ENCODE assay signal across 17 cellular contexts in the genomic region with DNA sequence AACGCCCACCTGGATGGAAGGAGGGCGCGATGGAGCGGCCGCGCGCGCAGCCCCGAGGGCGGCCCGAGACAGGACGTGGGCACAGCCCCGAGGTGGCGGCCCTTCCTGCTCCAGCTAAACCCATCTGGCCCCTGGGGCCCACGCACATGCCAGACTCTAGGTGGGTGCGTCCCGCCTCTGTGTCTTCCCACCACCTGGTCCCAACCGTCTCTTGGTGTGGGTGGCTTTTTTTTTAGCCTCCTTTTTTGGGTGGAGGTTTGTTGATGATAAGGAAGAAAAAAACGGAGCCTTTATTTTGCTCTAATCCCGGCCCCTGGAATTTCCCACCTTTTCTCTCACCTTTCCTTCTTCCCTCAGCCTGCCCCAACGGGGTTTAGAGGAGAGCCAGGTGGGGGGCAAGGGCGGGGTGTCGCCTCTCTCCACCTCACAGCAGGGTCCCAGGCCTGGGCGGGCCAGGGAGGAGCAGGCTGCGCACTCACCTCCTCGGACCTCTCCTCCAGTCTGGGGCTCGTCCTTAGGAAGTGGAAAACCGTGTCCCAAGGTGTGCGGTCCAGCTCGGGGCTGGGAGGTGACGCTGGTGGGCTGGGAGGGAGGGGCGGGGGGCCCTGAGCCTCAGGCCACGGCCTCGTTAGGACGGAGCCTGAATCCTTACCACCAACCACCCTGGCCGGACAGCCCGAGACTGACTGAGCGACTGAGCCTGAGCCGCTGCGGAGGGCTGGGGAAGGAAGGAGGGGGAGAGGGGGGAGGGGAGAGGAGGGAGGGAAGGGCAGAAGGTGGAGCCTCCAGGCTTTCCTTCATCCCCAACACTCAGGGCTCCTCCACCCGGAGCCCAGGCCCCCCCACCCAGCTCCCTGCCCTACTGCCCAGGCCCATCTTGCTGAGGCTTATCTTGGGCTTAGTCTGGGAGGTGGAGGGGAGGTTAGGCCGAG. TPM values are rescaled to one million over a fixed set of nuclear protein-coding genes. Genes with fewer than 3 reads are reported as not detected.
DNase-seq lines count a peak whose midpoint lies in the region; ATAC-seq and TF ChIP-seq lines count a peak whose summit lies in the region.
"Had no signal": no experiment of that assay in that cellular context is flagged by ENCODE, and none has a peak within 500 bp of the region (broad histone marks: within the 10 kb centered on the region; RNA-seq: fewer than 3 reads in every experiment).

Gene SOX10 (minus strand): TSS at position 696 of the 932 bp plus-strand sequence. CDS start 771 bp downstream, outside the sequence.

- no peak within 1 kb of the TSS for H2AFZ ChIP-seq in Karpas-422 (ENCODE audit: low read length)

- peak within 1 kb of the TSS; percentile 54; the same call in 1 of the 2 replicates for H3K9ac ChIP-seq in ES-I3 (ENCODE audit: low read depth, low read length)
- peak within 1 kb of the TSS; percentile 32 for H3K9ac ChIP-seq in iPS-15b (ENCODE audit: low read depth, low read length)
- no peak within 1 kb of the TSS for H3K9ac ChIP-seq in Karpas-422 (ENCODE audit: low read length)
- H3K9ac ChIP-seq: KMS-11 had no signal

- H3K4me1 ChIP-seq in ES-I3 (ENCODE audit: insufficient read depth, low read length) (peaks cover 20% of the 10 kb centered on the region; the same call in 1 of the 2 replicates), ascending aorta (no peaks in the 10 kb centered on the region), iPS-15b (ENCODE audit: control insufficient read depth, insufficient read depth, low read length) (peaks cover 8% of the 10 kb centered on the region), Karpas-422 (ENCODE audit: low read length) (peaks cover 4% of the 10 kb centered on the region), Peyer's patch (peaks cover 0 to 18% (median 0%) of the 10 kb centered on the region in 4 donors)
- H3K4me1 ChIP-seq: pancreas, uterus had no signal

- intact Hi-C loops in ascending aorta (cut with DNase I): no loop called here

- H3K27me3 Mint-ChIP-seq in progenitor cell of endocrine pancreas: peaks cover 40% of the 10 kb centered on the region

- no peak for DNase-seq in ascending aorta (ENCODE audit: low spot score in 2 of 2)
- DNase-seq in progenitor cell of endocrine pancreas (ENCODE audit: low spot score, unreplicated experiment): no peak
- DNase-seq in Karpas-422: no peak
- no peak for DNase-seq in NK-92 treated with Interleukin-12 subunit alpha and Interleukin-12 subunit beta, amount 100 ng/mL, for 24 hours (lab: John Stamatoyannopoulos, UW)
- no peak for DNase-seq in Peyer's patch
- DNase-seq: activated CD4-positive, alpha-beta T cell treated with anti-CD3 and anti-CD28 coated beads, Interleukin-2, amount 50 U/mL, for 1 hour; DMS53; NCI-H1436 treated with DMSO at 0.1 percent for 48 hours; NCI-H510A treated with DMSO at 0.1 percent for 48 hours; pancreas; uterus had no signal

- no peaks in the 10 kb centered on the region for H3K9me2 ChIP-seq in Karpas-422 (replicated peaks; ENCODE audit: insufficient read depth, low read length)

- no peaks in the 10 kb centered on the region for H3K9me3 Mint-ChIP-seq in progenitor cell of endocrine pancreas (ENCODE audit: low read depth)

- no peak within 1 kb of the TSS for H3K27ac Mint-ChIP-seq in progenitor cell of endocrine pancreas

- H3K27me3 ChIP-seq in ascending aorta (no peaks in the 10 kb centered on the region), iPS-15b (ENCODE audit: control insufficient read depth, insufficient read depth, low read length) (peaks cover 5% of the 10 kb centered on the region), Karpas-422 (ENCODE audit: low read length) (no peaks in the 10 kb centered on the region), Peyer's patch (no peaks in the 10 kb centered on the region)
- H3K27me3 ChIP-seq: pancreas, uterus had no signal

- H3K79me2 ChIP-seq in Karpas-422 (ENCODE audit: low read length): no peaks in the 10 kb centered on the region

- H3K4me2 ChIP-seq in Karpas-422 (ENCODE audit: low read depth, low read length, poor library complexity, severe bottlenecking): no peak within 1 kb of the TSS
- H3K4me2 ChIP-seq: KMS-11 had no signal

- no peak within 1 kb of the TSS for H3K27ac ChIP-seq in ascending aorta
- no peak within 1 kb of the TSS for H3K27ac ChIP-seq in Karpas-422 (ENCODE audit: low read length)
- no peak within 1 kb of the TSS for H3K27ac ChIP-seq in Peyer's patch
- H3K27ac ChIP-seq: KMS-11, pancreas, uterus had no signal

- H3K36me3 ChIP-seq in ES-I3 (ENCODE audit: insufficient read depth, low read length) (no peaks in the 10 kb centered on the region), ascending aorta (peaks cover 0 to 3% of the 10 kb centered on the region in 2 donors), iPS-15b (ENCODE audit: control insufficient read depth, insufficient read depth, low read length) (no peaks in the 10 kb centered on the region), Karpas-422 (ENCODE audit: insufficient read depth, low read length) (no peaks in the 10 kb centered on the region), Peyer's patch (no peaks in the 10 kb centered on the region)
- H3K36me3 ChIP-seq: pancreas, uterus had no signal

- H3K36me3 Mint-ChIP-seq in progenitor cell of endocrine pancreas (ENCODE audit: insufficient read depth): peaks cover 2% of the 10 kb centered on the region

- TF ChIP-seq POLR2A in Peyer's patch (IDR thresholded peaks at IDR 0.05): no peak

- peaks cover 2% of the 10 kb centered on the region for H3K4me1 Mint-ChIP-seq in progenitor cell of endocrine pancreas (ENCODE audit: low read depth)

- H3K9me3 ChIP-seq in ES-I3 (ENCODE audit: control insufficient read depth, insufficient read depth, low read length) (no peaks in the 10 kb centered on the region), ascending aorta (no peaks in the 10 kb centered on the region), iPS-15b (ENCODE audit: control insufficient read depth, insufficient read depth, low read length) (no peaks in the 10 kb centered on the region), Karpas-422 (ENCODE audit: low read length) (no peaks in the 10 kb centered on the region), Peyer's patch (no peaks in the 10 kb centered on the region)
- H3K9me3 ChIP-seq: pancreas, uterus had no signal

- TF ChIP-seq CTCF in ascending aorta (IDR thresholded peaks at IDR 0.05) (no peak), progenitor cell of endocrine pancreas (IDR thresholded peaks at IDR 0.05; ENCODE audit: unreplicated experiment) (no peak), Peyer's patch (IDR thresholded peaks at IDR 0.05) (no peak)

- no peak for ATAC-seq in HG03571 (IDR thresholded peaks at IDR 0.05; ENCODE audit: unreplicated experiment)
- ATAC-seq: pancreas had no signal

- H4K20me1 ChIP-seq in Karpas-422 (ENCODE audit: insufficient read depth, low read depth, low read length): no peaks in the 10 kb centered on the region

- H3K4me3 ChIP-seq in ascending aorta (no peak within 1 kb of the TSS), iPS-15b (ENCODE audit: low read depth, low read length) (peak within 1 kb of the TSS; percentile 66), Karpas-422 (ENCODE audit: low read length) (no peak within 1 kb of the TSS), Peyer's patch (no peak within 1 kb of the TSS)
- H3K4me3 ChIP-seq: pancreas, uterus had no signal

- H3K4me3 Mint-ChIP-seq in progenitor cell of endocrine pancreas (ENCODE audit: low read depth): peak within 1 kb of the TSS; percentile 38

RNA-seq across cellular contexts. Expression of gene SOX10, which starts in this region (rescaled TPM):
- total RNA-seq in ascending aorta (23.0 TPM), progenitor cell of endocrine pancreas (0.95 and 1.3 TPM in 2 replicates), Peyer's patch (1 to 10 TPM in 1 of 4 donors, under 1 TPM in 2, not detected in 1; 0.35 to 1.1 (median 0.66) TPM)
- not detected in 2 replicates for total RNA-seq in Karpas-422 (2014; rRNA removed; shearing (Covaris generic); ENCODE audit: low replicate concordance)
- total RNA-seq: lung microvascular endothelial cell; T-helper 2 cell treated with Interferon-gamma antibody and Interleukin-4, amounts not matched to agents 100 ng/mL and 5 ng/mL, for 36 hours had no signal

Comparison
In these comparisons a context has a peak if more than half of its experiments do, and no peak if none do; other contexts are left out.
1. RNA of gene SOX10 (total RNA-seq): 23.0 TPM in ascending aorta (single experiment); 0.95 to 1.3 TPM in progenitor cell of endocrine pancreas, 0.35 to 1.1 TPM in Peyer's patch and not detected in Karpas-422; every median in the first group is over 10 times any median in the second.